Comparison of ENCODE assay signal across 8 cellular contexts in genomic region chr3:15331072-15331605, GRCh38. TPM values are rescaled to one million over a fixed set of nuclear protein-coding genes. Genes with fewer than 3 reads are reported as not detected.
DNase-seq lines count a peak whose midpoint lies in the region; ATAC-seq and TF ChIP-seq lines count a peak whose summit lies in the region.

No MANE protein-coding gene starts in this region.

- no peaks in the 10 kb centered on the region for H3K9me3 ChIP-seq in SJSA1 (replicated peaks)

- no peak overlapping the region for H3K27ac ChIP-seq in SJSA1

- intact Hi-C loops in sciatic nerve (cut with DNase I), result loop anchor here (5.0 kb wide), 1 partner anchor 64 kb away; no protein-coding TSS in a partner anchor

- H3K4me1 ChIP-seq in SJSA1 (replicated peaks), result peaks cover 18% of the 10 kb centered on the region

- H3K27me3 ChIP-seq in SJSA1 (replicated peaks), result no peaks in the 10 kb centered on the region

- DNase-seq in GM12865 (ENCODE audit: low read depth) (no peak), SJSA1 (ENCODE audit: low read depth in 1 of 2, low spot score in 2 of 2) (no peak), fibroblast of the aortic adventitia (ENCODE audit: low read depth) (no peak), sciatic nerve (ENCODE audit: low spot score) (no peak), HCEC 1CT (no peak)
- DNase-seq in activated effector memory CD4-positive, alpha-beta T cell treated with anti-CD3 and anti-CD28 coated beads, Interleukin-2, amount 50 U/mL, for 16 hours, result no peak

- TF ChIP-seq CTCF in GM12865 (IDR thresholded peaks at IDR 0.05; ENCODE audit: insufficient read depth, low read depth, low read length, missing control alignments) (no peak), fibroblast of the aortic adventitia (IDR thresholded peaks at IDR 0.05; ENCODE audit: insufficient read depth, low read length) (peak; percentile 31)

- ATAC-seq in sciatic nerve (peak; percentile 51), GM19467 (IDR thresholded peaks at IDR 0.05; ENCODE audit: unreplicated experiment) (no peak), GM19395 (IDR thresholded peaks at IDR 0.05; ENCODE audit: unreplicated experiment) (no peak)

- peaks cover 3% of the 10 kb centered on the region; the same call in 1 of the 2 replicates for H3K36me3 ChIP-seq in SJSA1

- H3K4me3 ChIP-seq in GM12865 (ENCODE audit: low read depth, low read length) (peak overlapping the region; percentile 79), SJSA1 (peak overlapping the region; percentile 84), fibroblast of the aortic adventitia (ENCODE audit: low read depth, low read length) (peak overlapping the region; percentile 97)

RNA-seq across cellular contexts. Expression of gene SH3BP5, which starts 1.2 kb away (rescaled TPM):
- total RNA-seq in SJSA1 (2014; rRNA removed; shearing (Covaris generic)), result 7.6 and 10.4 TPM in 2 replicates
- total RNA-seq in fibroblast of the aortic adventitia (ENCODE audit: low replicate concordance), result 25.5 and 153 TPM in 2 replicates
- 143 TPM for total RNA-seq in sciatic nerve
